23 cellular contexts compared by ENCODE assay signal in the genomic region with DNA sequence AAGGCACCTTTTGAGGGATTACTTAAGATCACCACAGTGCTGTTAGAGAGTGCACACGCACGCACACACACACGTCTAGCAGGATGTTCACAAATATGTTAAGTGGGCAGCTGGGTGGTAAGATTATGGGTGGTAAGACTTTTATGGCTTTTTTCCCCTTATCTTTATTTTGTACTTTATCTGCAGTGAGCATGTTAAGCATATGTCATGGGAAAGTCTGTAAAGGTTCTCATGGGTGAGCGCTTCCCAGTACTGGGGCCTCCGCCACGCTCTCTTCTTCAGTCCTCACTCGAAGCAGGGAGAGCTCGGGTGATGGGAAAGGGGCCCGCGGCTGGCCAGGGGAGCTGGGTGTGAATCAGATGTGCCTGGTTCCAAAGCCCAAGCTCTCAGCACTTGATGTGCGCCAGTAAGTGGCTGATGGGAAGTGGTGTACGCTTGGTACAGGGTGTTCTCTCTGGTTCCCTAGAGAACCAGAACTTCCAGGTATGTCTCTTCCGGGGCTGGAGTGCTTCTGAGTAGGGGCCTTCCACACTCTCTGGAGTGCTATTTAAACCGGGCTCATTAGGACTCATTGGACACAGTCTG.
A peak's percentile ranks its signal among the peaks of the same experiment; 100 is the strongest.
DNase-seq lines count a peak whose midpoint lies in the region; ATAC-seq and TF ChIP-seq lines count a peak whose summit lies in the region.
"Had no signal": no experiment of that assay in that cellular context is flagged by ENCODE, and none has a peak within 500 bp of the region (broad histone marks: within the 10 kb centered on the region; RNA-seq: fewer than 3 reads in every experiment).

No MANE protein-coding gene starts in this region.

- H3K27me3 ChIP-seq in BE2C (no peaks in the 10 kb centered on the region), right atrium auricular region (no peaks in the 10 kb centered on the region)
- H3K27me3 ChIP-seq: cardiac muscle cell had no signal

- H3K36me3 ChIP-seq in BE2C (no peaks in the 10 kb centered on the region), right atrium auricular region (no peaks in the 10 kb centered on the region)
- H3K36me3 ChIP-seq: cardiac muscle cell had no signal

- H3K4me3 ChIP-seq in BE2C (ENCODE audit: low read depth, low read length) (no peak overlapping the region), right atrium auricular region (no peak overlapping the region)
- H3K4me3 ChIP-seq: cardiac muscle cell had no signal

- H3K9me3 Mint-ChIP-seq in nephron progenitor cell (peaks cover 17% of the 10 kb centered on the region), chondrocyte (ENCODE audit: low read depth) (no peaks in the 10 kb centered on the region)
- no peaks in the 10 kb centered on the region for H3K9me3 Mint-ChIP-seq in effector memory CD8-positive, alpha-beta T cell
- H3K9me3 Mint-ChIP-seq: activated CD4-positive, alpha-beta T cell treated with anti-CD3 and anti-CD28 coated beads, Interleukin-2, amount 10 ng/mL, durations not matched to agents 24 days and 14 days; activated naive CD4-positive, alpha-beta T cell treated with anti-CD3 and anti-CD28 coated beads, Interleukin-2, amount 50 U/mL, for 72 hours; nephron; type B pancreatic cell had no signal

- peak overlapping the region; percentile 52 to 82 for H3K27ac ChIP-seq in right atrium auricular region
- H3K27ac ChIP-seq: cardiac muscle cell had no signal

- TF ChIP-seq CTCF in BE2C (IDR thresholded peaks at IDR 0.05; ENCODE audit: low read depth, low read length) (no peak), right atrium auricular region (IDR thresholded peaks at IDR 0.05) (no peak), nephron progenitor cell (IDR thresholded peaks at IDR 0.05) (no peak), chondrocyte (IDR thresholded peaks at IDR 0.05) (no peak)

- DNase-seq in BE2C (peak; percentile 38), OCI-M1 (lab: John Stamatoyannopoulos, UW) (peak; percentile 72), right atrium auricular region (ENCODE audit: low spot score) (no peak), nephron progenitor cell (peak; percentile 33), DMS53 treated with DMSO at 0.1 percent for 48 hours (lab: John Stamatoyannopoulos, UW; ENCODE audit: unreplicated experiment) (no peak), chondrocyte (ENCODE audit: low spot score) (no peak)
- no peak for DNase-seq in effector memory CD8-positive, alpha-beta T cell
- no peak for DNase-seq in stimulated activated CD4-positive, alpha-beta T cell treated with anti-CD3 and anti-CD28 coated beads, Interleukin-15, amount 100 ng/mL, for 24 hours
- DNase-seq: ACHN; activated CD4-positive, alpha-beta T cell treated with anti-CD3 and anti-CD28 coated beads, Interleukin-2, amount 10 ng/mL, durations not matched to agents 24 days and 14 days; aorta; C1 segment of cervical spinal cord; glutamatergic neuron; H7; left colon; NCI-H146; NCI-H2171; NCI-H526 had no signal

- H3K4me3 Mint-ChIP-seq in nephron progenitor cell (no peak overlapping the region), chondrocyte (ENCODE audit: unreplicated experiment) (no peak overlapping the region)
- H3K4me3 Mint-ChIP-seq in effector memory CD8-positive, alpha-beta T cell = no peak overlapping the region
- H3K4me3 Mint-ChIP-seq: activated CD4-positive, alpha-beta T cell treated with anti-CD3 and anti-CD28 coated beads, Interleukin-2, amount 10 ng/mL, durations not matched to agents 24 days and 14 days; nephron; type B pancreatic cell had no signal

- H3K27me3 Mint-ChIP-seq in nephron progenitor cell (ENCODE audit: low read depth, poor library complexity) (peaks cover 6% of the 10 kb centered on the region), chondrocyte (ENCODE audit: low read depth) (no peaks in the 10 kb centered on the region)
- no peaks in the 10 kb centered on the region for H3K27me3 Mint-ChIP-seq in effector memory CD8-positive, alpha-beta T cell
- H3K27me3 Mint-ChIP-seq: activated CD4-positive, alpha-beta T cell treated with anti-CD3 and anti-CD28 coated beads, Interleukin-2, amount 10 ng/mL, durations not matched to agents 24 days and 14 days; type B pancreatic cell had no signal

- H3K36me3 Mint-ChIP-seq in nephron progenitor cell (ENCODE audit: low read depth) (no peaks in the 10 kb centered on the region), chondrocyte (ENCODE audit: low read depth) (no peaks in the 10 kb centered on the region)
- no peaks in the 10 kb centered on the region for H3K36me3 Mint-ChIP-seq in effector memory CD8-positive, alpha-beta T cell (ENCODE audit: insufficient read depth)
- H3K36me3 Mint-ChIP-seq: type B pancreatic cell had no signal

- H3K4me1 ChIP-seq in BE2C (no peaks in the 10 kb centered on the region; the same call in 1 of the 2 replicates), right atrium auricular region (peaks cover 0 to 23% of the 10 kb centered on the region in 2 donors)

- H3K4me1 Mint-ChIP-seq in nephron progenitor cell (peaks cover 51% of the 10 kb centered on the region), chondrocyte (ENCODE audit: low read depth) (no peaks in the 10 kb centered on the region)
- H3K4me1 Mint-ChIP-seq in effector memory CD8-positive, alpha-beta T cell (ENCODE audit: low read depth in 2 of 2) = peaks cover 11 to 28% of the 10 kb centered on the region in 2 donors
- H3K4me1 Mint-ChIP-seq: nephron had no signal

- H3K27ac Mint-ChIP-seq in nephron progenitor cell (no peak overlapping the region), chondrocyte (ENCODE audit: unreplicated experiment) (no peak overlapping the region)
- no peak overlapping the region for H3K27ac Mint-ChIP-seq in effector memory CD8-positive, alpha-beta T cell
- H3K27ac Mint-ChIP-seq: activated CD4-positive, alpha-beta T cell treated with anti-CD3 and anti-CD28 coated beads, Interleukin-2, amount 10 ng/mL, durations not matched to agents 24 days and 14 days; activated naive CD4-positive, alpha-beta T cell treated with anti-CD3 and anti-CD28 coated beads, Interleukin-2, amount 50 U/mL, for 72 hours; nephron; type B pancreatic cell had no signal

- ATAC-seq in effector memory CD8-positive, alpha-beta T cell (replicated peaks) = no peak
- ATAC-seq: activated naive CD4-positive, alpha-beta T cell treated with anti-CD3 and anti-CD28 coated beads, Interleukin-2, amount 50 U/mL, for 72 hours; left colon; sciatic nerve had no signal

- H3K9me3 ChIP-seq in BE2C = no peaks in the 10 kb centered on the region
- H3K9me3 ChIP-seq in right atrium auricular region = no peaks in the 10 kb centered on the region

Comparison
In these comparisons a context has a peak if more than half of its experiments do, and no peak if none do; other contexts are left out.
1. DNase-seq: peak in BE2C (single experiment), OCI-M1 (single experiment) and nephron progenitor cell (single experiment); none in right atrium auricular region (single experiment), DMS53 treated with DMSO at 0.1 percent for 48 hours (single experiment), chondrocyte (single experiment), effector memory CD8-positive, alpha-beta T cell (0 of 3) and stimulated activated CD4-positive, alpha-beta T cell treated with anti-CD3 and anti-CD28 coated beads, Interleukin-15, amount 100 ng/mL, for 24 hours (single experiment).